8 cellular contexts compared by ENCODE assay signal in the genomic region with DNA sequence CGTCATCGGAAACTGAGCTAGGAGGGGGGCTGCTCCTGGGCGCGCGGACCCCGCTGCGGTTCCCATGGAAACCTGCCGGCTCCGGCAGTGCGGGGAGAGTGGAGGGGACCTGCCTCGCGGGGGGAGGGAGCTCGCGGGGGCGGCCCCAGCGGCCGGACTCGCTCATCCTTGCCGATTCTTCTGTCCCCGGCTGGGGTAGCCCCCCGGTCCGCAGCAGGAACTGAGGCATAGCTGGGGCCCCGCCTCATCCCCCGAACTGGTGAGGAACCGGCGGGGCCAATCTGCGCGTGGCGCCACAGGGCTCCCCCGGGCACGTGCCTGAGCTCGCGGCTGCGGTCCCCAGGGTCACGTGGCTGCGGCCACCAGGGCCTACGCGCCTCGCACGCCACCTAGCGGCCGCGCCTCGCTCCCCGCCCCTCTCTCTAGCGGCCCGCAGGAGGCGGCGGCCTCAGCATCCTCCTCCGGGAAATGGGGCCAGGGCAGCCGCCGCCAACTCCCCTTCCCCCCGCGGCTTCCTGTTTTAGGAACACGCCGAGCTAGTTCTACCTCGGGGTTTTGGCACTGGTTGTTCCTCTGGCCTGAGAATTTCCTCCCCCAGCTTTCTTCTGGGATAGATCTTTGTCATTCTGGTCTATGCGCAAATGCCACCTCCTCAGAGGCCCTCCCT. TPM values are rescaled to one million over a fixed set of nuclear protein-coding genes. Genes with fewer than 3 reads are reported as not detected.
DNase-seq lines count a peak whose midpoint lies in the region; ATAC-seq, FAIRE-seq and TF ChIP-seq lines count a peak whose summit lies in the region.

No MANE protein-coding gene starts in this region.

- peaks cover 0 to 6% of the 10 kb centered on the region in 2 donors for H3K4me1 ChIP-seq in kidney (ENCODE audit: control insufficient read depth in 1 of 2, insufficient read depth in 1 of 2, low read depth in 1 of 2, low read length in 2 of 2)

- H3K9ac ChIP-seq in kidney (ENCODE audit: low read length in 2 of 2), result no peak overlapping the region

- peak; percentile 9 for DNase-seq in AG04449 (ENCODE audit: low read depth, low spot score)
- peak; percentile 80 for DNase-seq in NCI-H226
- peak in 59 of 61 donors; percentile 25 to 97 (median 83) for DNase-seq in caudate nucleus (lab: John Stamatoyannopoulos, UW)
- peak; percentile 95 for DNase-seq in kidney
- DNase-seq in stimulated activated CD4-positive, alpha-beta T cell treated with anti-CD3 and anti-CD28 coated beads, Interleukin-1b, Interleukin-23, amount 100 ng/mL, for 24 hours (ENCODE audit: low read depth in 4 of 4, low spot score in 1 of 4), result peak; percentile 65 to 82 (median 82)

- TF ChIP-seq CTCF in AG04449 (IDR thresholded peaks at IDR 0.05; ENCODE audit: insufficient read depth, low read length, missing control alignments), result peak; percentile 98
- TF ChIP-seq CTCF in kidney (IDR thresholded peaks at IDR 0.05; ENCODE audit: borderline replicate concordance, extremely low read depth, insufficient read depth), result peak; percentile 78

- POLR2A ChIA-PET in AG04449 (lab: Yijun Ruan, JAX), result no interaction called here

- H3K36me3 ChIP-seq in kidney (ENCODE audit: control insufficient read depth in 1 of 2, insufficient read depth in 2 of 2, low read length in 2 of 2), result no peaks in the 10 kb centered on the region

- FAIRE-seq in kidney (lab: Jason Lieb, UNC), result no peak

- no peaks in the 10 kb centered on the region for H3K9me3 ChIP-seq in kidney (ENCODE audit: control insufficient read depth in 1 of 2, low read length in 2 of 2)

- peak; percentile 51 for ATAC-seq in GM18868 (IDR thresholded peaks at IDR 0.05; ENCODE audit: unreplicated experiment)
- ATAC-seq in HG03342 (IDR thresholded peaks at IDR 0.05; ENCODE audit: unreplicated experiment), result peak; percentile 50
- peak; percentile 81 to 86 for ATAC-seq in activated CD4-positive, CD25-positive, alpha-beta regulatory T cell treated with anti-CD3 and anti-CD28 coated beads, Interleukin-2, amount 50 U/mL, for 24 hours

- H3K4me3 ChIP-seq in AG04449 (ENCODE audit: low read depth, low read length) (peak overlapping the region; percentile 54), kidney (ENCODE audit: low read length in 2 of 2) (no peak overlapping the region)

- CTCF ChIA-PET in AG04449 (lab: Yijun Ruan, JAX), result interaction anchor here (0.6 to 5.7 kb wide), 57 partner anchors 9 to 447 kb away, joined by 3 to 89 read pairs (median 4); partner anchors contain the start of genes CCDC159, ODAD3, PRKCSH and RAB3D

- H3K27ac ChIP-seq in caudate nucleus (ENCODE audit: low read depth, low read length) (peak overlapping the region; percentile 92), kidney (ENCODE audit: low read depth in 2 of 2, low read length in 2 of 2) (no peak overlapping the region)

- intact Hi-C loops in kidney (cut with DNase I), result loop anchor here (10.0 kb wide), 1 partner anchor 448 kb away; no protein-coding TSS in a partner anchor

RNA-seq across cellular contexts. Expression of gene ELAVL3, which starts 1.7 kb away (rescaled TPM):
- total RNA-seq in kidney, result 0.22 TPM
- polyA plus RNA-seq in kidney (ENCODE audit: insufficient read depth, low read depth, low replicate concordance), result not detected

RNA-seq across cellular contexts. Expression of gene ZNF653, which starts 23.1 kb away (rescaled TPM):
- total RNA-seq in kidney, result 11.5 TPM
- 10.8 TPM for polyA plus RNA-seq in kidney (ENCODE audit: insufficient read depth, low read depth, low replicate concordance)

RNA-seq across cellular contexts. Expression of gene ECSIT, which starts 46.4 kb away (rescaled TPM):
- 33.8 TPM for total RNA-seq in kidney
- 83.4 TPM for polyA plus RNA-seq in kidney (ENCODE audit: insufficient read depth, low read depth, low replicate concordance)

RNA-seq across cellular contexts. Expression of gene PRKCSH, which starts 47.1 kb away (rescaled TPM):
- 278 TPM for total RNA-seq in kidney
- 182 TPM for polyA plus RNA-seq in kidney (ENCODE audit: insufficient read depth, low read depth, low replicate concordance)

RNA-seq across cellular contexts. Expression of gene ODAD3, which starts 47.6 kb away (rescaled TPM):
- total RNA-seq in kidney, result 1.5 TPM
- 7.1 TPM for polyA plus RNA-seq in kidney (ENCODE audit: insufficient read depth, low read depth, low replicate concordance)

Comparison
In these comparisons a context has a peak if more than half of its experiments do, and no peak if none do; other contexts are left out.
1. DNase-seq: peak in every context shown above with its lines; median percentile 95 in kidney; 83 in caudate nucleus; 82 in stimulated activated CD4-positive, alpha-beta T cell treated with anti-CD3 and anti-CD28 coated beads, Interleukin-1b, Interleukin-23, amount 100 ng/mL, for 24 hours; 80 in NCI-H226; 9 in AG04449.